Comparison of ENCODE assay signal across 1 cellular context in the genomic region with DNA sequence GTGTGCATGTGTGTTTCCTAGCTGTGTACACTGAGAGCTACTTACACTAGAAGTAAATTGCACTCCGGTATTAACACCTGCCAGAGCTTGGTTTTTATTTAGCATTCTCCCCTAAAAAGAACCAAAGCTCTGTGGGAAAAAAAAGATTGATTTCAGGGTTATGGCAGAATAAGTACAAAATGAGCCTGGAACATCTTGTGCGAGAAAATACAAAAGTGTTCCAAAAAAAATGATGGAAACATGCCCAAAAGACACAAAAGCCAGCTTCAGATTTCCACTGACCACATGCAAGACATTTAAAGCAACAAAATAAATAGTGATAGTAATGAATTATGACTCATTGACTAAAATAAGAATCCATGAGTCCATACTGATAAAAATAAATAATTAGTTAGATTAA.
TF ChIP-seq lines count a peak whose summit lies in the region.

No MANE protein-coding gene starts in this region.

TF ChIP-seq in SK-N-SH treated with all-trans-retinoic acid at 6 μM for 48 hours, 23 proteins besides CTCF, POLR2A, EP300 and RAD21 (continued from another document):
- no peak for TF ChIP-seq CSRNP3 (CRISPR knock-in tag; IDR thresholded peaks at IDR 0.05)
- TF ChIP-seq ISL1 (CRISPR knock-in tag; IDR thresholded peaks at IDR 0.05): no peak
- no peak for TF ChIP-seq SNAI2 (CRISPR knock-in tag; IDR thresholded peaks at IDR 0.05)
- TF ChIP-seq ZNF70 (CRISPR knock-in tag; IDR thresholded peaks at IDR 0.05): no peak
- TF ChIP-seq, protein P1, sequence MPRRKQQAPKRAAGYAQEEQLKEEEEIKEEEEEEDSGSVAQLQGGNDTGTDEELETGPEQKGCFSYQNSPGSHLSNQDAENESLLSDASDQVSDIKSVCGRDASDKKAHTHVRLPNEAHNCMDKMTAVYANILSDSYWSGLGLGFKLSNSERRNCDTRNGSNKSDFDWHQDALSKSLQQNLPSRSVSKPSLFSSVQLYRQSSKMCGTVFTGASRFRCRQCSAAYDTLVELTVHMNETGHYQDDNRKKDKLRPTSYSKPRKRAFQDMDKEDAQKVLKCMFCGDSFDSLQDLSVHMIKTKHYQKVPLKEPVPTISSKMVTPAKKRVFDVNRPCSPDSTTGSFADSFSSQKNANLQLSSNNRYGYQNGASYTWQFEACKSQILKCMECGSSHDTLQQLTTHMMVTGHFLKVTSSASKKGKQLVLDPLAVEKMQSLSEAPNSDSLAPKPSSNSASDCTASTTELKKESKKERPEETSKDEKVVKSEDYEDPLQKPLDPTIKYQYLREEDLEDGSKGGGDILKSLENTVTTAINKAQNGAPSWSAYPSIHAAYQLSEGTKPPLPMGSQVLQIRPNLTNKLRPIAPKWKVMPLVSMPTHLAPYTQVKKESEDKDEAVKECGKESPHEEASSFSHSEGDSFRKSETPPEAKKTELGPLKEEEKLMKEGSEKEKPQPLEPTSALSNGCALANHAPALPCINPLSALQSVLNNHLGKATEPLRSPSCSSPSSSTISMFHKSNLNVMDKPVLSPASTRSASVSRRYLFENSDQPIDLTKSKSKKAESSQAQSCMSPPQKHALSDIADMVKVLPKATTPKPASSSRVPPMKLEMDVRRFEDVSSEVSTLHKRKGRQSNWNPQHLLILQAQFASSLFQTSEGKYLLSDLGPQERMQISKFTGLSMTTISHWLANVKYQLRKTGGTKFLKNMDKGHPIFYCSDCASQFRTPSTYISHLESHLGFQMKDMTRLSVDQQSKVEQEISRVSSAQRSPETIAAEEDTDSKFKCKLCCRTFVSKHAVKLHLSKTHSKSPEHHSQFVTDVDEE (CRISPR knock-in tag; IDR thresholded peaks at IDR 0.05): no peak
